Comparison of ENCODE assay signal across 8 cellular contexts in the genomic region with DNA sequence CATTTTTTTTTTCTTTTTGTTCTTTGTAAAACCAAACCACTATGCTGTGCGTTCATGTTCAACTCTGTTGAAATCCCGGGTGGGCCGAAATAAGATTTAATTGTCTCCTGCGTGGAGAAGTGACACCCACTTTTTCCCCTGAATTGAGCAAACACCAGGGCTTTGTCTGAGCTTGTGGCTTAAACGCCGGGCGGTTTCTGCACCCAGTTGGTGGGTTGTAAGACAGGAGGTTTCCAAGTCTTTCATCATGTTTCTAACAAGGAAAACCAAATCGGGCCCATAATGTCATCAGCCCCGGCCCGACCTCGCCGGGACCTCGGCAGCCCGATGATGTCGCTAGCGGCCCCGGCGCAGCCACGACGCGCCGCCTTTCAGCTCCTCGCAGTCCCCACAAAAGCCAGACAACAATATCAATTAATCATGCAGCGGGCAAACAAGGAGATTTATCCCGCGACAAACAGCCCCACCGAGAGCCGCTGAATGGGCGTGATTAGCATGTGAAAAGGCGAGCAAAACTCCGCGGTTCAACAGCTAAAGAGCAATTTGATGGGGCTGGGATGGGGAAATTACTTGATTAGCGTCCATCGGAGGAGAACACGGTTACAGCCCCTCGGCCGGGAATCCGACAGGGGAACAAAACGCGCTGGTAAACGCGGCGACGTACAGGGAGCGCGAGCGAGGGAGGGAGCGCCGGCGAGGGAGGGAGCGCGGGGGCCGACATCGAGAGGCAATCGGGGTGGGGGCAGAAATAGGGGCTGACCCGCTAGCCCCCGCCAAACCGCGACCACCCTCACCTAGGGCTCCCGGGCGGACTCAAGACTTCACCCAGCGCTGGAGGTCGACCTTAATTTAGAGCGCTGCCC. TPM values are rescaled to one million over a fixed set of nuclear protein-coding genes. Genes with fewer than 3 reads are reported as not detected.
DNase-seq lines count a peak whose midpoint lies in the region; ATAC-seq and TF ChIP-seq lines count a peak whose summit lies in the region.

No MANE protein-coding gene starts in this region.

- peaks cover 68% of the 10 kb centered on the region for H4K20me1 ChIP-seq in BLaER1

- peak overlapping the region; percentile 73 for H3K4me2 ChIP-seq in BLaER1

- DNase-seq in WERI-Rb-1 = no peak
- DNase-seq in globus pallidus (ENCODE audit: low spot score) = peak; percentile 39
- peak; percentile 87 for DNase-seq in retina
- DNase-seq in omental fat pad (ENCODE audit: low spot score) = no peak
- no peak for DNase-seq in cortex of kidney (lab: John Stamatoyannopoulos, UW)
- no peak for DNase-seq in NCI-H446 treated with DMSO at 0.1 percent for 48 hours (lab: John Stamatoyannopoulos, UW)

- no peak overlapping the region for H3K27ac ChIP-seq in BLaER1
- no peak overlapping the region for H3K27ac ChIP-seq in WERI-Rb-1

- H3K27me3 ChIP-seq in BLaER1 (peaks cover 93% of the 10 kb centered on the region), WERI-Rb-1 (ENCODE audit: insufficient read depth, low read depth, severe bottlenecking) (peaks cover 88% of the 10 kb centered on the region)

- no peak overlapping the region for H3K9ac ChIP-seq in BLaER1

- TF ChIP-seq CTCF in WERI-Rb-1 (IDR thresholded peaks at IDR 0.05; ENCODE audit: low read depth, low read length) (no peak), omental fat pad (IDR thresholded peaks at IDR 0.05) (no peak)

- H3K9me3 ChIP-seq in BLaER1 (peaks cover 4% of the 10 kb centered on the region), WERI-Rb-1 (ENCODE audit: severe bottlenecking) (peaks cover 9% of the 10 kb centered on the region)

- ATAC-seq in HG02798 (IDR thresholded peaks at IDR 0.05; ENCODE audit: poor library complexity, unreplicated experiment) = peak; percentile 6
- ATAC-seq in omental fat pad (ENCODE audit: low FRiP score) = no peak

- H3K4me1 ChIP-seq in BLaER1 = peaks cover 39% of the 10 kb centered on the region

- H3K36me3 ChIP-seq in BLaER1 = no peaks in the 10 kb centered on the region
- no peaks in the 10 kb centered on the region for H3K36me3 ChIP-seq in WERI-Rb-1

- H3K4me3 ChIP-seq in BLaER1 = peak overlapping the region; percentile 54
- H3K4me3 ChIP-seq in WERI-Rb-1 (ENCODE audit: low read depth, low read length) = peak overlapping the region; percentile 45

RNA-seq across cellular contexts. Expression of gene LINC00237, which starts 5.3 kb away (rescaled TPM):
- not detected for total RNA-seq in omental fat pad

RNA-seq across cellular contexts. Expression of gene KIZ, which starts 25.1 kb away (rescaled TPM):
- total RNA-seq in omental fat pad = 10 to 100 TPM; 19.1 to 33.7 (median 23.7) TPM

Comparison
In these comparisons a context has a peak if more than half of its experiments do, and no peak if none do; other contexts are left out.
1. DNase-seq: peak in globus pallidus (single experiment) and retina (single experiment); none in WERI-Rb-1 (single experiment), omental fat pad (single experiment), cortex of kidney (single experiment) and NCI-H446 treated with DMSO at 0.1 percent for 48 hours (single experiment).